Comparison of ENCODE assay signal across 26 cellular contexts in the genomic region with DNA sequence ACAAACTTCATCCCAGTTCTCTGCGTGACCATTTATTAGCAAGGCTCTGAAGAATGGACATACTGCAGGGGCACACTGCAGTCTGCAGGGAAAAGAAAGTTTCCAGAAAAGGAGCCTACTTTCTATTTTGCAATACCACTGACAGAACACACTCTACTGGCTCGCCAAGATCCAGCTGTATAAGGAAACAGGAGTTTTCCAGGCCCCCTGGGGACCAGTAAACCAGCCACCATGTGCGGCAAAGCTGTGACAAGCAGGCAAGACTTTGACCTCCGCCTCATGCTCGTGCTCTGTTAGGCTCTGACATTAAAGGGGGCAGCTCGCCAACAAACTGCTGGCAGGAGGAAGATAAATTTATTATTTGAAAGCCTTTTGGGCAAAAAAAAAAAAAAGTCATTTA.
DNase-seq lines count a peak whose midpoint lies in the region; FAIRE-seq and TF ChIP-seq lines count a peak whose summit lies in the region.
"Had no signal": no experiment of that assay in that cellular context is flagged by ENCODE, and none has a peak within 500 bp of the region (broad histone marks: within the 10 kb centered on the region; RNA-seq: fewer than 3 reads in every experiment).

No MANE protein-coding gene starts in this region.

- no peaks in the 10 kb centered on the region for H3K9me3 ChIP-seq in suprapubic skin

- WGBS in lower leg skin, 2 donors, result 43 to 50% methylated on average over 6 of the region's 6 CpGs
- WGBS in suprapubic skin, result 59% methylated on average over 6 of the region's 6 CpGs

- no peak for TF ChIP-seq CTCF in lower leg skin (IDR thresholded peaks at IDR 0.05)
- TF ChIP-seq CTCF in suprapubic skin (IDR thresholded peaks at IDR 0.05), result no peak

- intact Hi-C loops in lower leg skin (cut with DNase I; ENCODE audit: low total_unique reads), result no loop called here

- no peak overlapping the region for H3K4me3 ChIP-seq in lower leg skin (ENCODE audit: low read depth, poor library complexity, severe bottlenecking)
- H3K4me3 ChIP-seq in suprapubic skin, result no peak overlapping the region

- H3K27me3 ChIP-seq in suprapubic skin, result no peaks in the 10 kb centered on the region
- H3K27me3 ChIP-seq: brain microvascular endothelial cell had no signal

- peak; percentile 84 for FAIRE-seq in endometrium (lab: Jason Lieb, UNC)
- FAIRE-seq: colon, G401.6, HTR-8/SVneo had no signal

- H3K36me3 ChIP-seq in suprapubic skin, result no peaks in the 10 kb centered on the region
- H3K36me3 ChIP-seq: brain microvascular endothelial cell had no signal

- DNase-seq in HuH-7 (ENCODE audit: low spot score), result peak; percentile 22
- peak; percentile 81 to 94 for DNase-seq in lower leg skin (ENCODE audit: low spot score in 2 of 2)
- DNase-seq in suprapubic skin (ENCODE audit: low spot score in 2 of 2), result peak; percentile 76 to 84
- DNase-seq in NCI-H146 (lab: John Stamatoyannopoulos, UW), result no peak
- no peak for DNase-seq in A172 (ENCODE audit: low spot score)
- DNase-seq in inferior parietal cortex (ENCODE audit: extremely low spot score), result no peak
- DNase-seq: activated CD4-positive, alpha-beta T cell treated with anti-CD3 and anti-CD28 coated beads for 4 hours; activated CD8-positive, alpha-beta memory T cell treated with anti-CD3 and anti-CD28 coated beads for 24 hours; activated gamma-delta T cell; activated naive CD8-positive, alpha-beta T cell treated with anti-CD3 and anti-CD28 coated beads, Interleukin-2, amount 50 U/mL, for 24 hours; activated T-cell treated with anti-CD3 and anti-CD28 coated beads, Interleukin-2, amount 50 U/mL, for 1 hour; brain microvascular endothelial cell; CD8-positive, alpha-beta memory T cell; DMS53; effector memory CD4-positive, alpha-beta T cell; mammary epithelial cell; NCI-H1436 treated with DMSO at 0.1 percent for 48 hours; NCI-H526; stimulated activated CD4-positive, alpha-beta T cell treated with anti-CD3 and anti-CD28 coated beads, Interleukin-4, amount 100 ng/mL, for 1 hour; stimulated activated naive B cell treated with anti-CD40 and anti-IgM and Interleukin-4, amounts not matched to agents 10 μg/mL and 1 μg/mL and 100 μg/mL, for 72 hours had no signal

- no peak overlapping the region for H3K27ac ChIP-seq in suprapubic skin
- H3K27ac ChIP-seq: brain microvascular endothelial cell, KMS-11, RWPE1 had no signal

- H3K4me1 ChIP-seq in suprapubic skin, result no peaks in the 10 kb centered on the region

- no peak for TF ChIP-seq POLR2A in lower leg skin (IDR thresholded peaks at IDR 0.05)
- TF ChIP-seq POLR2A in suprapubic skin (IDR thresholded peaks at IDR 0.05), result no peak

- TF ChIP-seq EP300 in suprapubic skin (IDR thresholded peaks at IDR 0.05), result no peak

Comparison
In these comparisons a context has a peak if more than half of its experiments do, and no peak if none do; other contexts are left out.
1. DNase-seq: peak in HuH-7 (single experiment), lower leg skin (2 of 2) and suprapubic skin (2 of 2); none in NCI-H146 (single experiment), A172 (single experiment) and inferior parietal cortex (single experiment).